In genomic region chr12:4224211-4224878, GRCh38 we compare ENCODE assay signal across 1 cellular context.
TF ChIP-seq lines count a peak whose summit lies in the region.

No MANE protein-coding gene starts in this region.

TF ChIP-seq in K562, 482 proteins besides CTCF, POLR2A, EP300 and RAD21:
- TF ChIP-seq, protein P1, sequence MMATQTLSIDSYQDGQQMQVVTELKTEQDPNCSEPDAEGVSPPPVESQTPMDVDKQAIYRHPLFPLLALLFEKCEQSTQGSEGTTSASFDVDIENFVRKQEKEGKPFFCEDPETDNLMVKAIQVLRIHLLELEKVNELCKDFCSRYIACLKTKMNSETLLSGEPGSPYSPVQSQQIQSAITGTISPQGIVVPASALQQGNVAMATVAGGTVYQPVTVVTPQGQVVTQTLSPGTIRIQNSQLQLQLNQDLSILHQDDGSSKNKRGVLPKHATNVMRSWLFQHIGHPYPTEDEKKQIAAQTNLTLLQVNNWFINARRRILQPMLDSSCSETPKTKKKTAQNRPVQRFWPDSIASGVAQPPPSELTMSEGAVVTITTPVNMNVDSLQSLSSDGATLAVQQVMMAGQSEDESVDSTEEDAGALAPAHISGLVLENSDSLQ (IDR thresholded peaks at IDR 0.05): 0 out of 2 replicates have a peak, but pooled peaks have one; percentile 24
- TF ChIP-seq SRF (CRISPR knock-in tag; IDR thresholded peaks at IDR 0.05): peak in 1 of 2 experiments; percentile 69; a peak in 2 of 4 replicates
- TF ChIP-seq CTBP1 (IDR thresholded peaks at IDR 0.05; ENCODE audit: borderline replicate concordance): no peak
- peak; percentile 59 for TF ChIP-seq MEIS2 (IDR thresholded peaks at IDR 0.05; ENCODE audit: partially characterized antibody)
- TF ChIP-seq, protein P2, sequence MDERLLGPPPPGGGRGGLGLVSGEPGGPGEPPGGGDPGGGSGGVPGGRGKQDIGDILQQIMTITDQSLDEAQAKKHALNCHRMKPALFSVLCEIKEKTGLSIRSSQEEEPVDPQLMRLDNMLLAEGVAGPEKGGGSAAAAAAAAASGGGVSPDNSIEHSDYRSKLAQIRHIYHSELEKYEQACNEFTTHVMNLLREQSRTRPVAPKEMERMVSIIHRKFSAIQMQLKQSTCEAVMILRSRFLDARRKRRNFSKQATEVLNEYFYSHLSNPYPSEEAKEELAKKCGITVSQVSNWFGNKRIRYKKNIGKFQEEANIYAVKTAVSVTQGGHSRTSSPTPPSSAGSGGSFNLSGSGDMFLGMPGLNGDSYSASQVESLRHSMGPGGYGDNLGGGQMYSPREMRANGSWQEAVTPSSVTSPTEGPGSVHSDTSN (CRISPR knock-in tag; IDR thresholded peaks at IDR 0.05; ENCODE audit: low read depth): no peak
- TF ChIP-seq, protein P2 (tag; conservative IDR thresholded peaks at IDR 0.05; ENCODE audit: low read depth): peak; percentile 36; the same call in 1 of the 2 replicates
